In the genomic region with DNA sequence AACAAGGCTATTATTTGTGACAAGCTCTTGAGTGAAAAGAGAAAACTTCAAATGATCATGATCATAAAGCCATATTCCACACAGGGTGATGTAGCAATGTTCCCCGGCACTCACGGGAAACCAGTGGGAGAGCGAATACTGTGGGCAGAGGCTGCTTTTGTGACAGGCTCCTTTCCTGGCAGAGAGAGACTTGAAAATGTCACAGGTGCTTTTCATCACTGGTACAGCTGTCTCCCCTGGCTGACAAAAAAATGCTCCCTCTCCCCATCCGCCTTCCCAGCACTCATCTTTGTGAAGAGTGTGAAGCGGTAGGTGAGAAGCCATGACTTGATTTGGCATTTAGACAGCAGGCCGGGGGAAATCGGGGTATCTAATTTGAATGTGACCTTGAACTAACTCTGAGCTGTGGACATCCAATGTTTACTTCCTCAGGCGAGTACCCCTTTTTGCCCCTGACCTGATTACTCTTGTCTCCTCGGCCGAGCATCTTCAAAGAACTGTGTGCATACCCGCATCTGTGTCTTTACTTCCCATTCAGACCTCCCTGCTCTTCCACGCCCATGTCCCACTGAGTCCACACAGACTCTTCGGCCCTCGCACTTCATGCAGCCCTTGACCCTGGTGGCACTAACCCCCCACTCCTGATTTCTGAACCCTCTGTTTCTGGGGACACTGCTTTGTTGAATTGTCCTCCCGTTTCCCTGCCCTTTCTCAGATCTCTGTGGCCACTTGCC, we compare ENCODE assay signal across 22 cellular contexts. TPM values are rescaled to one million over a fixed set of nuclear protein-coding genes. Genes with fewer than 3 reads are reported as not detected.
DNase-seq lines count a peak whose midpoint lies in the region; ATAC-seq and TF ChIP-seq lines count a peak whose summit lies in the region.
"Had no signal": no experiment of that assay in that cellular context is flagged by ENCODE, and none has a peak within 500 bp of the region (broad histone marks: within the 10 kb centered on the region; RNA-seq: fewer than 3 reads in every experiment).

No MANE protein-coding gene starts in this region.

- H3K4me1 Mint-ChIP-seq in brain = peaks cover 45% of the 10 kb centered on the region

- H3K4me3 ChIP-seq in osteoblast (ENCODE audit: insufficient read depth, low read length) = no peak overlapping the region
- H3K4me3 ChIP-seq: A549; BLaER1 treated with 17β-estradiol and CSF1 and Interleukin-3, amounts not matched to agents 10 nM and 100 nM; SK-N-MC had no signal

- H3K4me2 ChIP-seq in osteoblast (ENCODE audit: insufficient read depth, low read length) = no peak overlapping the region
- H3K4me2 ChIP-seq: A549; BLaER1 treated with 17β-estradiol and CSF1 and Interleukin-3, amounts not matched to agents 10 nM and 100 nM had no signal

- no peaks in the 10 kb centered on the region for H3K27me3 Mint-ChIP-seq in brain

- ATAC-seq in left colon = peak; percentile 12
- ATAC-seq in HG02798 (IDR thresholded peaks at IDR 0.05; ENCODE audit: poor library complexity, unreplicated experiment) = no peak
- ATAC-seq: A549 had no signal

- peaks cover 13% of the 10 kb centered on the region for H3K36me3 ChIP-seq in osteoblast (ENCODE audit: insufficient read depth, low read length)
- H3K36me3 ChIP-seq: BLaER1 treated with 17β-estradiol and CSF1 and Interleukin-3, amounts not matched to agents 10 nM and 100 nM had no signal

- H3K79me2 ChIP-seq in osteoblast (ENCODE audit: insufficient read depth, low read length) = peaks cover 22% of the 10 kb centered on the region

- CTCF ChIA-PET in RWPE1 (lab: Yijun Ruan, JAX) = no interaction called here

- H3K27me3 ChIP-seq in osteoblast (ENCODE audit: insufficient read depth, low read length) = no peaks in the 10 kb centered on the region
- H3K27me3 ChIP-seq: BLaER1 treated with 17β-estradiol and CSF1 and Interleukin-3, amounts not matched to agents 10 nM and 100 nM had no signal

- H3K9me3 ChIP-seq in osteoblast (ENCODE audit: low read depth, low read length) = no peaks in the 10 kb centered on the region
- H3K9me3 ChIP-seq: A549; BLaER1 treated with 17β-estradiol and CSF1 and Interleukin-3, amounts not matched to agents 10 nM and 100 nM had no signal

- peak overlapping the region in 4 of 5 experiments; percentile 10 to 83 (median 46) for H3K27ac Mint-ChIP-seq in brain
- H3K27ac Mint-ChIP-seq: CD4-positive, alpha-beta T cell had no signal

- H3K36me3 Mint-ChIP-seq in brain = no peaks in the 10 kb centered on the region

- no peak overlapping the region for H3K4me3 Mint-ChIP-seq in brain
- H3K4me3 Mint-ChIP-seq: CD4-positive, alpha-beta T cell had no signal

- no peak for TF ChIP-seq CTCF in RWPE1 (conservative IDR thresholded peaks at IDR 0.05; ENCODE audit: low read depth)
- TF ChIP-seq CTCF in brain (conservative IDR thresholded peaks at IDR 0.05) = no peak
- no peak for TF ChIP-seq CTCF in osteoblast (IDR thresholded peaks at IDR 0.05; ENCODE audit: extremely low read depth, low read depth, low read length)

- DNase-seq in RWPE1 (ENCODE audit: low spot score) = no peak
- DNase-seq in left colon = no peak
- DNase-seq in osteoblast (ENCODE audit: insufficient read length, low spot score, missing footprints) = peak; percentile 64
- DNase-seq in NCI-H1694 treated with DMSO at 0.1 percent for 48 hours (lab: John Stamatoyannopoulos, UW) = no peak
- DNase-seq in H4 (ENCODE audit: low spot score) = no peak
- DNase-seq: AML-193; CD4-positive, alpha-beta T cell; KBM-7; MV-4-11; NCI-H1105; NCI-H1436 treated with DMSO at 0.1 percent for 48 hours; NCI-H2029; NCI-H345; NCI-H510A treated with DMSO at 0.1 percent for 48 hours; NCI-H774; RPMI8226; SIG-M5 had no signal

- POLR2A ChIA-PET in RWPE1 (lab: Yijun Ruan, JAX; ENCODE audit: low non-redundant PET) = no interaction called here

- no peak overlapping the region for H2AFZ ChIP-seq in osteoblast (ENCODE audit: low read length)

- peaks cover 0 to 4% (median 0%) of the 10 kb centered on the region in 5 experiments for H3K9me3 Mint-ChIP-seq in brain
- H3K9me3 Mint-ChIP-seq: CD4-positive, alpha-beta T cell had no signal

- peak overlapping the region; percentile 7; the same call in 1 of the 2 replicates for H3K27ac ChIP-seq in RWPE1
- H3K27ac ChIP-seq in osteoblast (ENCODE audit: low read depth, low read length) = no peak overlapping the region
- H3K27ac ChIP-seq: BLaER1 treated with 17β-estradiol and CSF1 and Interleukin-3, amounts not matched to agents 10 nM and 100 nM; SK-N-MC had no signal

- peaks cover 11% of the 10 kb centered on the region for H4K20me1 ChIP-seq in osteoblast (ENCODE audit: insufficient read depth, low read length)
- H4K20me1 ChIP-seq: BLaER1 treated with 17β-estradiol and CSF1 and Interleukin-3, amounts not matched to agents 10 nM and 100 nM had no signal

- no peaks in the 10 kb centered on the region for H3K4me1 ChIP-seq in osteoblast (ENCODE audit: insufficient read depth, low read length)

- intact Hi-C loops in left colon (cut with DNase I, micrococcal nuclease) = no loop called here

RNA-seq across cellular contexts. Expression of a gene that starts 23.2 kb away (rescaled TPM):
- polyA plus RNA-seq in brain (ENCODE audit: insufficient read depth, low read depth, low replicate concordance) = 0.68 TPM
- total RNA-seq in left colon (100 to 1,000 TPM; 255 to 397 TPM), osteoblast (107 and 114 TPM in 2 replicates)
- 24.2 and 27.4 TPM in 2 replicates for total RNA-seq in H4 (2014; rRNA removed; shearing (Covaris generic))
- total RNA-seq: CD4-positive, alpha-beta T cell had no signal
